In the genomic region with DNA sequence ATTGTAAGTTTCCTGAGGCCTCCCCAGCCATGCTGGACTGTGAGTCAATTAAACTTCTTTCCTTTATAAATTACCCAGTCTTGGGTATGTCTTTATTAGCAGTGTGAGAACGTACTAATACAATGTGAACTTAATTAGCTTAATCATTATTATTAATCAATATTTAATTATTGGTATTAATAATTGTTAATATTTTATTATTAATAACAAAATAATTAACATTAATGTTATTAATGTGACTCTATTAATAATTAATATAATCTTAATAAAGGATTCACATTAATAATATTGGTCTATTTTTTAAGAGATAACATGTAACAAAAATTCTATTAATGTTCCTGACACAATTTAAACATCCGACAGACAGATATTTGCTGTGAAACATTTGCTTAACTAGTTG, we compare ENCODE assay signal across 31 cellular contexts.
"Had no signal": no experiment of that assay in that cellular context is flagged by ENCODE, and none has a peak within 500 bp of the region (broad histone marks: within the 10 kb centered on the region; RNA-seq: fewer than 3 reads in every experiment).

No MANE protein-coding gene starts in this region.

- H3K4me3 Mint-ChIP-seq: activated CD8-positive, alpha-beta T cell treated with anti-CD3 and anti-CD28 coated beads for 36 hours; activated naive CD8-positive, alpha-beta T cell; activated T-cell treated with anti-CD3 and anti-CD28 coated beads, Interleukin-2, amount 50 U/mL, for 4 hours; activated T-helper 17 cell treated with anti-CD3 and anti-CD28 coated beads, Interleukin-2, amount 50 U/mL, for 72 hours; central memory CD8-positive, alpha-beta T cell; effector memory CD8-positive, alpha-beta T cell had no signal

- DNase-seq: activated CD4-positive, alpha-beta T cell treated with anti-CD3 and anti-CD28 coated beads for 1 hour; activated CD4-positive, alpha-beta T cell treated with anti-CD3 and anti-CD28 coated beads for 4 hours; activated CD4-positive, alpha-beta T cell treated with anti-CD3 and anti-CD28 coated beads, Interleukin-2, amount 50 U/mL, for 1 hour; activated CD4-positive, alpha-beta T cell treated with anti-CD3 and anti-CD28 coated beads, Interleukin-2, amount 50 U/mL, for 48 hours; activated CD4-positive, CD25-positive, alpha-beta regulatory T cell; activated CD8-positive, alpha-beta memory T cell treated with anti-CD3 and anti-CD28 coated beads for 24 hours; activated CD8-positive, alpha-beta T cell treated with anti-CD3 and anti-CD28 coated beads for 36 hours; activated effector memory CD4-positive, alpha-beta T cell treated with Interleukin-2 at 50 U/mL for 16 hours; activated gamma-delta T cell treated with Interleukin-2 at 50 U/mL for 16 hours; activated naive CD4-positive, alpha-beta T cell treated with anti-CD3 and anti-CD28 coated beads, Interleukin-2, amount 50 U/mL, for 16 hours; activated naive CD4-positive, alpha-beta T cell treated with Interleukin-2 at 50 U/mL for 16 hours; activated T-cell treated with anti-CD3 and anti-CD28 coated beads, Interleukin-2, amount 50 U/mL, for 4 hours; amniotic stem cell; anterior cingulate cortex; brain microvascular endothelial cell; cortex of kidney; dermis blood vessel endothelial cell; effector CD4-positive, alpha-beta T cell; effector memory CD8-positive, alpha-beta T cell; esophagus squamous epithelium; foreskin melanocyte; head of caudate nucleus; T-helper 2 cell; WERI-Rb-1 had no signal

- H3K27ac Mint-ChIP-seq: activated CD8-positive, alpha-beta T cell treated with anti-CD3 and anti-CD28 coated beads for 36 hours; activated naive CD8-positive, alpha-beta T cell; activated T-helper 17 cell treated with anti-CD3 and anti-CD28 coated beads, Interleukin-2, amount 50 U/mL, for 72 hours; effector memory CD8-positive, alpha-beta T cell had no signal

- H3K9me3 Mint-ChIP-seq: activated CD8-positive, alpha-beta T cell treated with anti-CD3 and anti-CD28 coated beads for 36 hours; activated T-cell treated with anti-CD3 and anti-CD28 coated beads, Interleukin-2, amount 50 U/mL, for 4 hours; central memory CD8-positive, alpha-beta T cell; effector memory CD8-positive, alpha-beta T cell had no signal

- H3K27ac ChIP-seq: brain microvascular endothelial cell, epithelial cell of prostate, esophagus squamous epithelium, WERI-Rb-1 had no signal

- H3K4me1 ChIP-seq: esophagus squamous epithelium had no signal

- H3K27me3 Mint-ChIP-seq: activated T-helper 17 cell treated with anti-CD3 and anti-CD28 coated beads, Interleukin-2, amount 50 U/mL, for 72 hours; central memory CD8-positive, alpha-beta T cell had no signal

- H3K4me3 ChIP-seq: esophagus squamous epithelium had no signal

- H3K4me1 Mint-ChIP-seq: activated T-helper 17 cell treated with anti-CD3 and anti-CD28 coated beads, Interleukin-2, amount 50 U/mL, for 72 hours; central memory CD8-positive, alpha-beta T cell had no signal

- H3K9me3 ChIP-seq: esophagus squamous epithelium had no signal

- ATAC-seq: activated CD8-positive, alpha-beta T cell treated with anti-CD3 and anti-CD28 coated beads for 36 hours; activated T-cell treated with anti-CD3 and anti-CD28 coated beads, Interleukin-2, amount 50 U/mL, for 4 hours; activated T-helper 17 cell treated with anti-CD3 and anti-CD28 coated beads, Interleukin-2, amount 50 U/mL, for 72 hours; effector memory CD8-positive, alpha-beta T cell had no signal

- H3K36me3 ChIP-seq: brain microvascular endothelial cell, esophagus squamous epithelium, WERI-Rb-1 had no signal

- FAIRE-seq: astrocyte, bronchial epithelial cell, endothelial cell of umbilical vein had no signal

- H3K27me3 ChIP-seq: brain microvascular endothelial cell, esophagus squamous epithelium had no signal
